1 cellular context compared by ENCODE assay signal in the genomic region with DNA sequence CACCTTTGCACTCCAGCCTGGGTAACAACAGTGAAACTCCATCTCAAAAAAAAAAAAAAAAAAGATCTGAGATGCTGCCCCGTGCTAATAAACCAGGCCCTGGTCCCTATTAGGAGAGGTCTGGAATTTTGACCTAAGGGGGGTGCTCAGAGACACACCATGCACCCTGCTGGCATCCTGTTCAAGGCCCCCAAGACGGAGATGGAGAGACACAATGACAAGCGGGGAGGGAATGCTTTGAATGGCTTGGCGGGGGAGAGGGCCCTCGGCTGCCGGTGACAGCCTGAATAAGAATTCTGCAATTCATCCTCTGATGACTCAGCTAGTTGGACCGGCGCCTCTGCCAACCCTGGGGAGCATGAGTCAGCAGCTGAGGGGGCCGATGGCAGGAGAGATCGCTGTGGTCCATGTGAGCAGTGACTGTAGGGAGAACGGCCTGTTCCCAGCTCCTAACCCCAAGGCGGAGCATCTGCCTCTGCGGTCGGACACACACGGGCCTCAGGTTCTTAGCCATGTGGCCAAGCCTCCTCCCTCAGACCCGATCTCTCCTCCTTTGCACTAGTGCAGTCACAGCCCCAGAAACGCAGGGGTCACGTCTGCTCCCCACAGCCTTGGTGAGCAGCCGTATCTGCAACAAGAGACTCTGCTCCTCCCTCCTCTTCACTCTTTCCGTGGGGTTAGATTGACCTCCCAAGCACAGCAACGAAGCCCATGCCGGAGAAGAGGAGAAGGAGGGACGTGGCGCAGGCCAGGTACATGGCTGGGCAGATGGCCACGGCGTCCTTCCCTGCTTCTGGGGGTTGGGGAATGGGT.
TF ChIP-seq lines count a peak whose summit lies in the region.

No MANE protein-coding gene starts in this region.

TF ChIP-seq in HepG2, 621 proteins besides CTCF, POLR2A, EP300 and RAD21 (continued from another document and continues in another):
- TF ChIP-seq, protein P1, sequence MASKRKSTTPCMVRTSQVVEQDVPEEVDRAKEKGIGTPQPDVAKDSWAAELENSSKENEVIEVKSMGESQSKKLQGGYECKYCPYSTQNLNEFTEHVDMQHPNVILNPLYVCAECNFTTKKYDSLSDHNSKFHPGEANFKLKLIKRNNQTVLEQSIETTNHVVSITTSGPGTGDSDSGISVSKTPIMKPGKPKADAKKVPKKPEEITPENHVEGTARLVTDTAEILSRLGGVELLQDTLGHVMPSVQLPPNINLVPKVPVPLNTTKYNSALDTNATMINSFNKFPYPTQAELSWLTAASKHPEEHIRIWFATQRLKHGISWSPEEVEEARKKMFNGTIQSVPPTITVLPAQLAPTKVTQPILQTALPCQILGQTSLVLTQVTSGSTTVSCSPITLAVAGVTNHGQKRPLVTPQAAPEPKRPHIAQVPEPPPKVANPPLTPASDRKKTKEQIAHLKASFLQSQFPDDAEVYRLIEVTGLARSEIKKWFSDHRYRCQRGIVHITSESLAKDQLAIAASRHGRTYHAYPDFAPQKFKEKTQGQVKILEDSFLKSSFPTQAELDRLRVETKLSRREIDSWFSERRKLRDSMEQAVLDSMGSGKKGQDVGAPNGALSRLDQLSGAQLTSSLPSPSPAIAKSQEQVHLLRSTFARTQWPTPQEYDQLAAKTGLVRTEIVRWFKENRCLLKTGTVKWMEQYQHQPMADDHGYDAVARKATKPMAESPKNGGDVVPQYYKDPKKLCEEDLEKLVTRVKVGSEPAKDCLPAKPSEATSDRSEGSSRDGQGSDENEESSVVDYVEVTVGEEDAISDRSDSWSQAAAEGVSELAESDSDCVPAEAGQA (IDR thresholded peaks at IDR 0.05; ENCODE audit: low read depth) = no peak
- TF ChIP-seq, protein P1 (CRISPR knock-in tag; IDR thresholded peaks at IDR 0.05; ENCODE audit: borderline replicate concordance) = no peak
- TF ChIP-seq TRAFD1 (CRISPR knock-in tag; IDR thresholded peaks at IDR 0.05; ENCODE audit: borderline replicate concordance) = no peak
- TF ChIP-seq TBX2 (CRISPR knock-in tag; IDR thresholded peaks at IDR 0.05; ENCODE audit: borderline replicate concordance) = peak; percentile 41; the same call in 1 of the 2 replicates
- TF ChIP-seq ZNF713 (CRISPR knock-in tag; IDR thresholded peaks at IDR 0.05) = no peak
- 0 out of 2 replicates have a peak, but pooled peaks have one; percentile 30 for TF ChIP-seq ATF2 (CRISPR knock-in tag; IDR thresholded peaks at IDR 0.05)
- TF ChIP-seq THYN1 (CRISPR knock-in tag; IDR thresholded peaks at IDR 0.05; ENCODE audit: borderline replicate concordance, low read depth) = no peak
- TF ChIP-seq, protein P2, sequence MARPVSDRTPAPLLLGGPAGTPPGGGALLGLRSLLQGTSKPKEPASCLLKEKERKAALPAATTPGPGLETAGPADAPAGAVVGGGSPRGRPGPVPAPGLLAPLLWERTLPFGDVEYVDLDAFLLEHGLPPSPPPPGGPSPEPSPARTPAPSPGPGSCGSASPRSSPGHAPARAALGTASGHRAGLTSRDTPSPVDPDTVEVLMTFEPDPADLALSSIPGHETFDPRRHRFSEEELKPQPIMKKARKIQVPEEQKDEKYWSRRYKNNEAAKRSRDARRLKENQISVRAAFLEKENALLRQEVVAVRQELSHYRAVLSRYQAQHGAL (CRISPR knock-in tag; IDR thresholded peaks at IDR 0.05; ENCODE audit: not compliant biosample characterization) = no peak
- no peak for TF ChIP-seq ZNF589 (CRISPR knock-in tag; conservative IDR thresholded peaks at IDR 0.05)
- TF ChIP-seq NFYB (CRISPR knock-in tag; IDR thresholded peaks at IDR 0.05) = no peak
- TF ChIP-seq EZH2 (conservative IDR thresholded peaks at IDR 0.05; ENCODE audit: low read depth, low read length) = no peak
- TF ChIP-seq ATRX (CRISPR knock-in tag; IDR thresholded peaks at IDR 0.05; ENCODE audit: borderline replicate concordance) = no peak
- TF ChIP-seq ARID5B (CRISPR knock-in tag; IDR thresholded peaks at IDR 0.05) = peak; percentile 81
- TF ChIP-seq ZGPAT (CRISPR knock-in tag; IDR thresholded peaks at IDR 0.05) = peak; percentile 77; the same call in 1 of the 2 replicates
- TF ChIP-seq, protein P3, sequence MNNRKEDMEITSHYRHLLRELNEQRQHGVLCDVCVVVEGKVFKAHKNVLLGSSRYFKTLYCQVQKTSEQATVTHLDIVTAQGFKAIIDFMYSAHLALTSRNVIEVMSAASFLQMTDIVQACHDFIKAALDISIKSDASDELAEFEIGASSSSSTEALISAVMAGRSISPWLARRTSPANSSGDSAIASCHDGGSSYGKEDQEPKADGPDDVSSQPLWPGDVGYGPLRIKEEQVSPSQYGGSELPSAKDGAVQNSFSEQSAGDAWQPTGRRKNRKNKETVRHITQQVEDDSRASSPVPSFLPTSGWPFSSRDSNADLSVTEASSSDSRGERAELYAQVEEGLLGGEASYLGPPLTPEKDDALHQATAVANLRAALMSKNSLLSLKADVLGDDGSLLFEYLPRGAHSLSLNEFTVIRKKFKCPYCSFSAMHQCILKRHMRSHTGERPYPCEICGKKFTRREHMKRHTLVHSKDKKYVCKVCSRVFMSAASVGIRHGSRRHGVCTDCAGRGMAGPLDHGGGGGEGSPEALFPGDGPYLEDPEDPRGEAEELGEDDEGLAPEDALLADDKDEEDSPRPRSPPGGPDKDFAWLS (CRISPR knock-in tag; IDR thresholded peaks at IDR 0.05; ENCODE audit: borderline replicate concordance) = no peak
- no peak for TF ChIP-seq HOXA9 (CRISPR knock-in tag; IDR thresholded peaks at IDR 0.05; ENCODE audit: borderline replicate concordance)
- peak; percentile 32; the same call in 1 of the 2 replicates for TF ChIP-seq ZNF503 (CRISPR knock-in tag; IDR thresholded peaks at IDR 0.05)
- no peak for TF ChIP-seq DMTF1 (CRISPR knock-in tag; IDR thresholded peaks at IDR 0.05)
- TF ChIP-seq SUZ12 (IDR thresholded peaks at IDR 0.05; ENCODE audit: low read depth, low read length) = no peak
